Comparison of ENCODE assay signal across 8 cellular contexts in genomic region chr3:124281453-124282316, GRCh38.
DNase-seq lines count a peak whose midpoint lies in the region; ATAC-seq and TF ChIP-seq lines count a peak whose summit lies in the region.

No MANE protein-coding gene starts in this region.

- intact Hi-C loops in left ventricle myocardium superior (cut with micrococcal nuclease) (loop anchor here (5.0 kb wide), 3 partner anchors 199 to 264 kb away; partner anchors contain the start of gene KALRN), testis (cut with DNase I; ENCODE audit: low total_unique reads) (loop anchor here (10.0 kb wide), 1 partner anchor 257 kb away; no protein-coding TSS in a partner anchor)

- H3K27ac ChIP-seq in testis = peak overlapping the region in 1 of 2 donors; percentile 87
- H3K27ac ChIP-seq in substantia nigra (ENCODE audit: low read depth, low read length, poor library complexity, severe bottlenecking) = no peak overlapping the region

- TF ChIP-seq CTCF in testis (IDR thresholded peaks at IDR 0.05) = peak; percentile 17 to 45 (median 38)

- DNase-seq in COLO829 (ENCODE audit: low spot score) = peak; percentile 66
- DNase-seq in HT-29 (ENCODE audit: low spot score) = peak; percentile 73
- DNase-seq in SK-N-DZ (ENCODE audit: low spot score) = peak; percentile 23
- no peak for DNase-seq in left ventricle myocardium superior
- peak; percentile 40 for DNase-seq in testis
- DNase-seq in ecto neural progenitor cell (ENCODE audit: low spot score) = no peak
- no peak for DNase-seq in substantia nigra (lab: John Stamatoyannopoulos, UW)

- ATAC-seq in left ventricle myocardium superior = peak; percentile 69
- ATAC-seq in HG03354 (IDR thresholded peaks at IDR 0.05; ENCODE audit: poor library complexity, severe bottlenecking, unreplicated experiment) = no peak

- WGBS in testis, 2 donors = 68% methylated on average over 6 of the region's 6 CpGs

- H3K27me3 ChIP-seq in testis = no peaks in the 10 kb centered on the region

- H3K9me3 ChIP-seq in testis = no peaks in the 10 kb centered on the region

- H3K4me1 ChIP-seq in testis = peaks cover 35% of the 10 kb centered on the region

- no peak for TF ChIP-seq POLR2A in testis (IDR thresholded peaks at IDR 0.05)

- no peaks in the 10 kb centered on the region for H3K36me3 ChIP-seq in testis (ENCODE audit: low read depth, missing control alignments)

- H3K4me3 ChIP-seq in testis = no peak overlapping the region

Comparison
In these comparisons a context has a peak if more than half of its experiments do, and no peak if none do; other contexts are left out.
1. DNase-seq: peak in COLO829 (single experiment), HT-29 (single experiment), SK-N-DZ (single experiment) and testis (single experiment); none in left ventricle myocardium superior (single experiment), ecto neural progenitor cell (single experiment) and substantia nigra (0 of 49).